In the genomic region with DNA sequence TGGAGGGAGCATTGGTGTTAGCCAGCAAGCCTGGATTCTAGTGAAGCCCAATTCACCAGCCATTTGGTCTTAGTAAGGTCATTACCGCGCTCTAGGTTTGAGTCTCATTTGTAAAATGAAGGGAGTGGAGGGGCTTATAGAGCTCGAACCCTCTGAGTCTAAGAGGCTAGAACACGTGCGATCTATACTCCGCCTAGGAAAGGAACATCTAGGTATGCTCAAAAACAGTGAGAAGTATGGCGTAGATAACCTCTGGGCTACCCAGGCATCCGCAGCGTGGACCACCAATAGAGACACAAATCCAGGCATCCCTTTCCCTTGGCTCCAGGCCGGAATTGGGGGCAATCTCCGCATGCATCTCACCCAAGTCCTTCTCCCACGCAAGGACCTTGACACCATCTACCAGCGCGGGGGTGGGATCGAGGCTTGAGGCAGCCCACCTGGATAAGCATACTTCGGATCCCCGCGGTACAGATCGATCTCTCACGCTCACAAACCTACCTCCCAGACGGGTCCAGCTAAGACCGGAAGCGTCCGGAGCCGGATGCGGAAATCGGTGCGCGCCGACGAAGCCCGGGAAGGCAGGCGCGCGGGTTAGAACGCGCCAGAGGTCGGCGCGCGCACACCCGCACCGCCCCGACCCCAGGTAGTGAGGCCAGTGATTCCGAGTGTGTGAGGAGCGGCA, we compare ENCODE assay signal across 8 cellular contexts. TPM values are rescaled to one million over a fixed set of nuclear protein-coding genes. Genes with fewer than 3 reads are reported as not detected.
DNase-seq lines count a peak whose midpoint lies in the region; ATAC-seq and TF ChIP-seq lines count a peak whose summit lies in the region.

A gene (plus strand): TSS at position 556 of the 685 bp plus-strand sequence. CDS start 636 bp downstream, outside the sequence.

- H3K4me3 ChIP-seq in IMR-90 (ENCODE audit: insufficient read depth, low read depth, low read length) = peak within 1 kb of the TSS; percentile 60

- TF ChIP-seq POLR2A in IMR-90 (IDR thresholded peaks at IDR 0.05; ENCODE audit: low read depth, low read length) = no peak

- H3K14ac ChIP-seq in IMR-90 (replicated peaks; ENCODE audit: low read depth, low read length) = peak within 1 kb of the TSS; percentile 99

- peak within 1 kb of the TSS; percentile 64 for H3K18ac ChIP-seq in IMR-90 (ENCODE audit: low read depth, low read length)

- TF ChIP-seq RAD21 in IMR-90 (IDR thresholded peaks at IDR 0.05; ENCODE audit: low read length) = no peak

- H3K9ac ChIP-seq in IMR-90 (ENCODE audit: low read depth, low read length) = peak within 1 kb of the TSS; percentile 98

- peak within 1 kb of the TSS; percentile 98 to 99 for H4K8ac ChIP-seq in IMR-90 (ENCODE audit: low read depth in 2 of 2, low read length in 2 of 2)

- POLR2A ChIA-PET in IMR-90 (lab: Charles Lee; ENCODE audit: unreplicated experiment) = interaction anchor here (0.6 to 1.4 kb wide), 3 partner anchors 13 to 167 kb away, joined by 3 to 5 read pairs (median 3); a partner anchor contains a TSS

- H2AK9ac ChIP-seq in IMR-90 (replicated peaks; ENCODE audit: low read depth, low read length, poor library complexity) = peak within 1 kb of the TSS; percentile 98

- H4K5ac ChIP-seq in IMR-90 (ENCODE audit: low read depth, low read length) = peak within 1 kb of the TSS; percentile 90

- peak within 1 kb of the TSS; percentile 94 for H3K27ac ChIP-seq in IMR-90 (ENCODE audit: insufficient read depth, low read length)

- peak within 1 kb of the TSS; percentile 17; the same call in 1 of the 3 replicates for H2BK15ac ChIP-seq in IMR-90 (ENCODE audit: low read depth, low read length)

- H3K4me1 ChIP-seq in IMR-90 (ENCODE audit: control insufficient read depth, insufficient read depth, low read length) = peaks cover 8% of the 10 kb centered on the region

- H4K20me1 ChIP-seq in IMR-90 (ENCODE audit: insufficient read depth, low read length) = peaks cover 36% of the 10 kb centered on the region

- H2BK20ac ChIP-seq in IMR-90 (ENCODE audit: low read depth, low read length) = no peak within 1 kb of the TSS; the same call in 1 of the 2 replicates

- peak; percentile 51 for ATAC-seq in GM21529 (IDR thresholded peaks at IDR 0.05; ENCODE audit: unreplicated experiment)
- peak; percentile 77 for ATAC-seq in IMR-90 (ENCODE audit: low read depth)

- H3K9me3 ChIP-seq in IMR-90 (ENCODE audit: control insufficient read depth, insufficient read depth, low read length) = no peaks in the 10 kb centered on the region

- peak within 1 kb of the TSS; percentile 60 for H2BK120ac ChIP-seq in IMR-90 (ENCODE audit: low read depth, low read length)

- H2AFZ ChIP-seq in IMR-90 (replicated peaks; ENCODE audit: low read length, poor library complexity) = peak within 1 kb of the TSS; percentile 97

- DNase-seq in ELF-1 (ENCODE audit: low read depth, low spot score) = peak; percentile 89
- DNase-seq in IMR-90 = peak; percentile 75
- DNase-seq in RPMI7951 (ENCODE audit: low read depth) = peak; percentile 72
- DNase-seq in activated naive CD4-positive, alpha-beta T cell treated with Interleukin-2 at 50 U/mL for 16 hours = peak; percentile 82
- DNase-seq in globus pallidus (ENCODE audit: low spot score) = peak; percentile 70
- DNase-seq in occipital lobe (lab: John Stamatoyannopoulos, UW) = peak; percentile 81
- peak; percentile 90 for DNase-seq in ureter (ENCODE audit: low spot score)

- 0% methylated on average over 12 of the region's 46 CpGs; no CpG with 5 or more reads in 1 of the 2 experiments for WGBS in IMR-90 (ENCODE audit: extremely low coverage in 2 of 2, insufficient read length in 1 of 2), 2 experiments

- dilution Hi-C loops in IMR-90 (cut with HindIII; ENCODE audit: low sequenced_read_pairs, unreplicated experiment) = no loop called here

- no TSS peak for BruUV-seq in IMR-90 (replicated peaks; lab: Mats Ljungman, UMichigan)

- H3K79me1 ChIP-seq in IMR-90 (ENCODE audit: low read depth in 1 of 2, low read length in 2 of 2) = peaks cover 28 to 65% of the 10 kb centered on the region in 2 experiments

- in situ Hi-C loops in IMR-90 (cut with MboI; ENCODE audit: low sequenced_read_pairs) = no loop called here

- peaks cover 23% of the 10 kb centered on the region for H3K36me3 ChIP-seq in IMR-90 (ENCODE audit: control insufficient read depth, insufficient read depth, low read length)

- H2AK5ac ChIP-seq in IMR-90 (ENCODE audit: low read depth, low read length) = peak within 1 kb of the TSS; percentile 98

- peak within 1 kb of the TSS; percentile 99 for H3K4ac ChIP-seq in IMR-90 (ENCODE audit: low read depth, low read length)

- peak within 1 kb of the TSS; percentile 92 for H3K56ac ChIP-seq in IMR-90 (ENCODE audit: extremely low read depth, insufficient read depth, low read length)

- peak within 1 kb of the TSS; percentile 95 for H4K91ac ChIP-seq in IMR-90 (ENCODE audit: insufficient read depth, low read depth, low read length)

- CTCF ChIA-PET in IMR-90 (lab: Yijun Ruan, JAX) = interaction anchor here (0.7 to 6.3 kb wide), 4 partner anchors 14 to 132 kb away, joined by 3 to 104 read pairs (median 23); a partner anchor contains a TSS

- peak within 1 kb of the TSS; percentile 99 for H3K23ac ChIP-seq in IMR-90 (ENCODE audit: low read depth, low read length)

- H3K9me1 ChIP-seq in IMR-90 (ENCODE audit: insufficient read depth, low read length) = peaks cover 8% of the 10 kb centered on the region; the same call in 1 of the 2 replicates

- no peaks in the 10 kb centered on the region for H3K27me3 ChIP-seq in IMR-90 (ENCODE audit: control insufficient read depth, insufficient read depth, low read length)

- intact Hi-C loops in IMR-90 (cut with micrococcal nuclease) = loop anchor here (2.0 to 10.0 kb wide), 3 partner anchors 39 to 223 kb away; a partner anchor contains a TSS

- peak within 1 kb of the TSS; percentile 98 for H3K4me2 ChIP-seq in IMR-90 (ENCODE audit: low read depth, low read length)

- H2BK5ac ChIP-seq in IMR-90 (ENCODE audit: low read depth, low read length, poor library complexity, severe bottlenecking) = peak within 1 kb of the TSS; percentile 71

- no peak for TF ChIP-seq CTCF in IMR-90 (conservative IDR thresholded peaks at IDR 0.05; ENCODE audit: low read depth, low read length)

TF ChIP-seq in IMR-90, 13 proteins besides CTCF, POLR2A, EP300 and RAD21:
- TF ChIP-seq MAZ (IDR thresholded peaks at IDR 0.05; ENCODE audit: borderline replicate concordance, low read depth, low read length) = no peak
- no peak for TF ChIP-seq BHLHE40 (IDR thresholded peaks at IDR 0.05; ENCODE audit: low read depth, low read length)
- TF ChIP-seq, protein P1, sequence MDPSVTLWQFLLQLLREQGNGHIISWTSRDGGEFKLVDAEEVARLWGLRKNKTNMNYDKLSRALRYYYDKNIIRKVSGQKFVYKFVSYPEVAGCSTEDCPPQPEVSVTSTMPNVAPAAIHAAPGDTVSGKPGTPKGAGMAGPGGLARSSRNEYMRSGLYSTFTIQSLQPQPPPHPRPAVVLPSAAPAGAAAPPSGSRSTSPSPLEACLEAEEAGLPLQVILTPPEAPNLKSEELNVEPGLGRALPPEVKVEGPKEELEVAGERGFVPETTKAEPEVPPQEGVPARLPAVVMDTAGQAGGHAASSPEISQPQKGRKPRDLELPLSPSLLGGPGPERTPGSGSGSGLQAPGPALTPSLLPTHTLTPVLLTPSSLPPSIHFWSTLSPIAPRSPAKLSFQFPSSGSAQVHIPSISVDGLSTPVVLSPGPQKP (IDR thresholded peaks at IDR 0.05; ENCODE audit: borderline replicate concordance, low read depth, low read length) = no peak; the same call in 1 of the 2 replicates
- TF ChIP-seq, protein P2, sequence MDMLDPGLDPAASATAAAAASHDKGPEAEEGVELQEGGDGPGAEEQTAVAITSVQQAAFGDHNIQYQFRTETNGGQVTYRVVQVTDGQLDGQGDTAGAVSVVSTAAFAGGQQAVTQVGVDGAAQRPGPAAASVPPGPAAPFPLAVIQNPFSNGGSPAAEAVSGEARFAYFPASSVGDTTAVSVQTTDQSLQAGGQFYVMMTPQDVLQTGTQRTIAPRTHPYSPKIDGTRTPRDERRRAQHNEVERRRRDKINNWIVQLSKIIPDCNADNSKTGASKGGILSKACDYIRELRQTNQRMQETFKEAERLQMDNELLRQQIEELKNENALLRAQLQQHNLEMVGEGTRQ (IDR thresholded peaks at IDR 0.05; ENCODE audit: low read depth, low read length) = no peak

RNA-seq across cellular contexts. Expression of the gene that starts here (rescaled TPM):
- total RNA-seq in IMR-90 (2012; rRNA removed) (2.3 and 3.1 TPM in 2 replicates), occipital lobe (9.2 TPM), ureter (49.5 TPM)
- polyA plus RNA-seq in IMR-90 (2012; rRNA removed) = 9.6 and 10.1 TPM in 2 replicates
- polyA plus RNA-seq in IMR-90 (2012; cell fraction: cytosol; rRNA removed) = 6.7 and 10.8 TPM in 2 replicates
- 21.6 and 31.1 TPM in 2 replicates for polyA plus RNA-seq in IMR-90 (2012; cell fraction: nucleus; rRNA removed; ENCODE audit: low replicate concordance)
- total RNA-seq in RPMI7951 (2014; rRNA removed; shearing (Covaris generic)) = 6.4 and 6.9 TPM in 2 replicates

Comparison
In these comparisons a context has a peak if more than half of its experiments do, and no peak if none do; other contexts are left out.
1. Peak in every context shown above with its lines: DNase-seq, ATAC-seq, H3K4me3 ChIP-seq and H3K27ac ChIP-seq.